16 cellular contexts compared by ENCODE assay signal in genomic region chr3:50873376-50874157, GRCh38.
DNase-seq lines count a peak whose midpoint lies in the region; ATAC-seq and TF ChIP-seq lines count a peak whose summit lies in the region.
"Had no signal": no experiment of that assay in that cellular context is flagged by ENCODE, and none has a peak within 500 bp of the region (broad histone marks: within the 10 kb centered on the region; RNA-seq: fewer than 3 reads in every experiment).

No MANE protein-coding gene starts in this region.

- peak; percentile 32 for DNase-seq in GM20000 (ENCODE audit: low spot score)
- no peak for DNase-seq in retina
- no peak for DNase-seq in osteocyte (ENCODE audit: extremely low spot score, unreplicated experiment)
- no peak for DNase-seq in stimulated activated CD4-positive, alpha-beta T cell treated with anti-CD3 and anti-CD28 coated beads, Interleukin-2, amount 100 ng/mL, for 24 hours
- no peak for DNase-seq in activated T-helper 1 cell treated with anti-CD3 and anti-CD28 coated beads, Interleukin-12 subunit alpha, Interleukin-12 subunit beta, Interleukin-2, Interleukin-4 antibody, amounts not matched to agents 30 ng/mL and 10 ng/mL and 1 ng/mL, durations not matched to agents 14 hours and 24 hours and 36 hours (ENCODE audit: low spot score)
- DNase-seq: activated CD4-positive, alpha-beta T cell treated with anti-CD3 and anti-CD28 coated beads, Interleukin-2, amount 50 U/mL, for 1 hour; activated T-cell treated with anti-CD3 and anti-CD28 coated beads, Interleukin-2, amount 50 U/mL, for 48 hours; AML-193; kidney glomerular epithelial cell; SHP77; stimulated activated CD4-positive, alpha-beta T cell treated with anti-CD3 and anti-CD28 coated beads, Interleukin-15, amount 100 ng/mL, for 24 hours; T1000; tibial artery had no signal

- TF ChIP-seq CTCF in GM20000 (IDR thresholded peaks at IDR 0.05; ENCODE audit: extremely low read depth, missing control alignments) (no peak), brain (conservative IDR thresholded peaks at IDR 0.05) (no peak), osteocyte (IDR thresholded peaks at IDR 0.05) (no peak)

- H3K9me3 Mint-ChIP-seq in brain, result peaks cover 21 to 79% (median 50%) of the 10 kb centered on the region in 5 experiments
- H3K9me3 Mint-ChIP-seq in osteocyte (ENCODE audit: unreplicated experiment), result peaks cover 12% of the 10 kb centered on the region
- peaks cover 4% of the 10 kb centered on the region for H3K9me3 Mint-ChIP-seq in activated T-helper 1 cell treated with anti-CD3 and anti-CD28 coated beads, Interleukin-12 subunit alpha, Interleukin-12 subunit beta, Interleukin-2, Interleukin-4 antibody, amounts not matched to agents 30 ng/mL and 10 ng/mL and 1 ng/mL, durations not matched to agents 14 hours and 24 hours and 36 hours

- H3K27ac Mint-ChIP-seq in brain, result peak overlapping the region in 3 of 5 experiments; percentile 60 to 82 (median 67)
- H3K27ac Mint-ChIP-seq in osteocyte (ENCODE audit: unreplicated experiment), result no peak overlapping the region
- no peak overlapping the region for H3K27ac Mint-ChIP-seq in activated T-helper 1 cell treated with anti-CD3 and anti-CD28 coated beads, Interleukin-12 subunit alpha, Interleukin-12 subunit beta, Interleukin-2, Interleukin-4 antibody, amounts not matched to agents 30 ng/mL and 10 ng/mL and 1 ng/mL, durations not matched to agents 14 hours and 24 hours and 36 hours

- H3K36me3 Mint-ChIP-seq in brain (peaks cover 48% of the 10 kb centered on the region), osteocyte (ENCODE audit: unreplicated experiment) (no peaks in the 10 kb centered on the region)
- no peaks in the 10 kb centered on the region for H3K36me3 Mint-ChIP-seq in activated T-helper 1 cell treated with anti-CD3 and anti-CD28 coated beads, Interleukin-12 subunit alpha, Interleukin-12 subunit beta, Interleukin-2, Interleukin-4 antibody, amounts not matched to agents 30 ng/mL and 10 ng/mL and 1 ng/mL, durations not matched to agents 14 hours and 24 hours and 36 hours (ENCODE audit: low read depth)

- H3K4me1 Mint-ChIP-seq in brain (peaks cover 13% of the 10 kb centered on the region), osteocyte (ENCODE audit: unreplicated experiment) (no peaks in the 10 kb centered on the region)
- no peaks in the 10 kb centered on the region for H3K4me1 Mint-ChIP-seq in activated T-helper 1 cell treated with anti-CD3 and anti-CD28 coated beads, Interleukin-12 subunit alpha, Interleukin-12 subunit beta, Interleukin-2, Interleukin-4 antibody, amounts not matched to agents 30 ng/mL and 10 ng/mL and 1 ng/mL, durations not matched to agents 14 hours and 24 hours and 36 hours (ENCODE audit: low read depth)

- H3K4me3 Mint-ChIP-seq in brain (peak overlapping the region in 1 of 5 experiments; percentile 35), osteocyte (ENCODE audit: unreplicated experiment) (no peak overlapping the region)
- H3K4me3 Mint-ChIP-seq in activated T-helper 1 cell treated with anti-CD3 and anti-CD28 coated beads, Interleukin-12 subunit alpha, Interleukin-12 subunit beta, Interleukin-2, Interleukin-4 antibody, amounts not matched to agents 30 ng/mL and 10 ng/mL and 1 ng/mL, durations not matched to agents 14 hours and 24 hours and 36 hours, result no peak overlapping the region

- H3K27me3 Mint-ChIP-seq in brain, result peaks cover 3% of the 10 kb centered on the region
- H3K27me3 Mint-ChIP-seq in osteocyte (ENCODE audit: unreplicated experiment), result no peaks in the 10 kb centered on the region
- no peaks in the 10 kb centered on the region for H3K27me3 Mint-ChIP-seq in activated T-helper 1 cell treated with anti-CD3 and anti-CD28 coated beads, Interleukin-12 subunit alpha, Interleukin-12 subunit beta, Interleukin-2, Interleukin-4 antibody, amounts not matched to agents 30 ng/mL and 10 ng/mL and 1 ng/mL, durations not matched to agents 14 hours and 24 hours and 36 hours (ENCODE audit: insufficient read depth)

- peak; percentile 84 for ATAC-seq in GM18498 (IDR thresholded peaks at IDR 0.05; ENCODE audit: unreplicated experiment)
- ATAC-seq in HG02938 (IDR thresholded peaks at IDR 0.05; ENCODE audit: unreplicated experiment), result peak; percentile 73

- intact Hi-C loops in activated T-helper 1 cell treated with anti-CD3 and anti-CD28 coated beads, Interleukin-12 subunit alpha, Interleukin-12 subunit beta, Interleukin-2, Interleukin-4 antibody, amounts not matched to agents 30 ng/mL and 10 ng/mL and 1 ng/mL, durations not matched to agents 14 hours and 24 hours and 36 hours (cut with micrococcal nuclease), result no loop called here

Comparison
In these comparisons a context has a peak if more than half of its experiments do, and no peak if none do; other contexts are left out.
1. H3K27ac Mint-ChIP-seq: peak in brain (3 of 5); none in osteocyte (single experiment) and activated T-helper 1 cell treated with anti-CD3 and anti-CD28 coated beads, Interleukin-12 subunit alpha, Interleukin-12 subunit beta, Interleukin-2, Interleukin-4 antibody, amounts not matched to agents 30 ng/mL and 10 ng/mL and 1 ng/mL, durations not matched to agents 14 hours and 24 hours and 36 hours (single experiment).